ENCODE assay signal across 20 cellular contexts in genomic region chr4:105924341-105924740, GRCh38. TPM values are rescaled to one million over a fixed set of nuclear protein-coding genes. Genes with fewer than 3 reads are reported as not detected.
"Had no signal": no experiment of that assay in that cellular context is flagged by ENCODE, and none has a peak within 500 bp of the region (broad histone marks: within the 10 kb centered on the region; RNA-seq: fewer than 3 reads in every experiment).

No MANE protein-coding gene starts in this region.

- H3K27ac Mint-ChIP-seq: dendritic cell treated with granulocyte-macrophage colony-stimulating factor and Interleukin-4, amounts not matched to agents 40 ng/mL and 50 ng/mL, for 4 days; effector memory CD8-positive, alpha-beta T cell; naive thymus-derived CD8-positive, alpha-beta T cell; stimulated activated memory B cell treated with anti-CD40 and anti-IgM and Interleukin-4, amounts not matched to agents 10 μg/mL and 1 μg/mL and 100 μg/mL, for 72 hours; stimulated activated naive CD8-positive, alpha-beta T cell treated with anti-CD3 and anti-CD28 coated beads, Interleukin-15, Interleukin-2, amounts not matched to agents 100 ng/mL and 50 ng/mL, for 24 hours had no signal

- ATAC-seq: effector memory CD8-positive, alpha-beta T cell; gastroesophageal sphincter; left colon; mucosa of descending colon; naive thymus-derived CD8-positive, alpha-beta T cell; right lobe of liver; stimulated activated memory B cell treated with anti-CD40 and anti-IgM and Interleukin-4, amounts not matched to agents 10 μg/mL and 1 μg/mL and 100 μg/mL, for 72 hours had no signal

- H3K9me3 ChIP-seq: esophagus muscularis mucosa, gastroesophageal sphincter, mucosa of descending colon, neutrophil, psoas muscle, right lobe of liver, upper lobe of left lung, vagina had no signal

- DNase-seq: effector memory CD8-positive, alpha-beta T cell; foreskin fibroblast; hippocampal formation; left colon; mammary epithelial cell; mucosa of descending colon; naive thymus-derived CD8-positive, alpha-beta T cell; psoas muscle; right lobe of liver; stimulated activated CD4-positive, alpha-beta T cell treated with anti-CD3 and anti-CD28 coated beads, Interleukin-4, amount 100 ng/mL, for 24 hours; upper lobe of left lung had no signal

- H3K27me3 ChIP-seq: esophagus muscularis mucosa, gastroesophageal sphincter, neutrophil, right lobe of liver, upper lobe of left lung, vagina had no signal

- FAIRE-seq: colon had no signal

- H3K36me3 Mint-ChIP-seq: naive thymus-derived CD8-positive, alpha-beta T cell; stimulated activated memory B cell treated with anti-CD40 and anti-IgM and Interleukin-4, amounts not matched to agents 10 μg/mL and 1 μg/mL and 100 μg/mL, for 72 hours had no signal

- H3K9me3 Mint-ChIP-seq: dendritic cell treated with granulocyte-macrophage colony-stimulating factor and Interleukin-4, amounts not matched to agents 40 ng/mL and 50 ng/mL, for 4 days; effector memory CD8-positive, alpha-beta T cell; naive thymus-derived CD8-positive, alpha-beta T cell; stimulated activated memory B cell treated with anti-CD40 and anti-IgM and Interleukin-4, amounts not matched to agents 10 μg/mL and 1 μg/mL and 100 μg/mL, for 72 hours; stimulated activated naive CD8-positive, alpha-beta T cell treated with anti-CD3 and anti-CD28 coated beads, Interleukin-15, Interleukin-2, amounts not matched to agents 100 ng/mL and 50 ng/mL, for 24 hours had no signal

- H3K4me3 Mint-ChIP-seq: dendritic cell treated with granulocyte-macrophage colony-stimulating factor and Interleukin-4, amounts not matched to agents 40 ng/mL and 50 ng/mL, for 4 days; effector memory CD8-positive, alpha-beta T cell; naive thymus-derived CD8-positive, alpha-beta T cell; stimulated activated memory B cell treated with anti-CD40 and anti-IgM and Interleukin-4, amounts not matched to agents 10 μg/mL and 1 μg/mL and 100 μg/mL, for 72 hours; stimulated activated naive CD8-positive, alpha-beta T cell treated with anti-CD3 and anti-CD28 coated beads, Interleukin-15, Interleukin-2, amounts not matched to agents 100 ng/mL and 50 ng/mL, for 24 hours had no signal

- H3K4me1 Mint-ChIP-seq: naive thymus-derived CD8-positive, alpha-beta T cell; stimulated activated memory B cell treated with anti-CD40 and anti-IgM and Interleukin-4, amounts not matched to agents 10 μg/mL and 1 μg/mL and 100 μg/mL, for 72 hours had no signal

- H3K36me3 ChIP-seq: esophagus muscularis mucosa, neutrophil, right lobe of liver, vagina had no signal

- H3K27ac ChIP-seq: epithelial cell of prostate, esophagus muscularis mucosa, gastroesophageal sphincter, neutrophil, psoas muscle, right lobe of liver, vagina had no signal

- H3K27me3 Mint-ChIP-seq: dendritic cell treated with granulocyte-macrophage colony-stimulating factor and Interleukin-4, amounts not matched to agents 40 ng/mL and 50 ng/mL, for 4 days; effector memory CD8-positive, alpha-beta T cell; stimulated activated memory B cell treated with anti-CD40 and anti-IgM and Interleukin-4, amounts not matched to agents 10 μg/mL and 1 μg/mL and 100 μg/mL, for 72 hours; stimulated activated naive CD8-positive, alpha-beta T cell treated with anti-CD3 and anti-CD28 coated beads, Interleukin-15, Interleukin-2, amounts not matched to agents 100 ng/mL and 50 ng/mL, for 24 hours had no signal

- H3K4me1 ChIP-seq: esophagus muscularis mucosa, psoas muscle, right lobe of liver had no signal

- H3K4me3 ChIP-seq: esophagus muscularis mucosa, gastroesophageal sphincter, mucosa of descending colon, psoas muscle, right lobe of liver, upper lobe of left lung, vagina had no signal

RNA-seq across cellular contexts. Expression of gene NPNT, which starts 29.1 kb away (rescaled TPM):
- total RNA-seq: naive thymus-derived CD8-positive, alpha-beta T cell had no signal
- polyA plus RNA-seq: mammary epithelial cell; naive thymus-derived CD8-positive, alpha-beta T cell had no signal
